ENCODE assay signal across 14 cellular contexts in genomic region chr7:23628370-23628769, GRCh38. TPM values are rescaled to one million over a fixed set of nuclear protein-coding genes. Genes with fewer than 3 reads are reported as not detected.
DNase-seq lines count a peak whose midpoint lies in the region; ATAC-seq, FAIRE-seq and TF ChIP-seq lines count a peak whose summit lies in the region.
"Had no signal": no experiment of that assay in that cellular context is flagged by ENCODE, and none has a peak within 500 bp of the region (broad histone marks: within the 10 kb centered on the region; RNA-seq: fewer than 3 reads in every experiment).

No MANE protein-coding gene starts in this region.

- H3K18ac ChIP-seq in mesendoderm (ENCODE audit: low read length), result no peak overlapping the region

- H2BK15ac ChIP-seq in mesendoderm (replicated peaks; ENCODE audit: low read depth), result no peak overlapping the region

- H3K27me3 ChIP-seq in Panc1 (ENCODE audit: control insufficient read depth, insufficient read depth, low read length) (no peaks in the 10 kb centered on the region), HepG2 (ENCODE audit: control insufficient read depth in 1 of 2, insufficient read depth in 2 of 2, low read length in 2 of 2) (no peaks in the 10 kb centered on the region), mesendoderm (ENCODE audit: insufficient read depth, low read length, poor library complexity) (no peaks in the 10 kb centered on the region)

- no peak for TF ChIP-seq POLR2A in HepG2 (IDR thresholded peaks at IDR 0.05; ENCODE audit: insufficient read depth in 1 of 2, low read depth in 2 of 2, low read length in 2 of 2)

- H3K4me1 ChIP-seq in Panc1 (ENCODE audit: control insufficient read depth, insufficient read depth, low read length) (no peaks in the 10 kb centered on the region), HepG2 (ENCODE audit: insufficient read depth, low read length) (peaks cover 13% of the 10 kb centered on the region), mesendoderm (ENCODE audit: control insufficient read depth, low read depth, low read length) (no peaks in the 10 kb centered on the region)

- POLR2A ChIA-PET in Panc1 (lab: Charles Lee) (no interaction called here), HepG2 (lab: Yijun Ruan, JAX) (no interaction called here)

- TF ChIP-seq CTCF in Panc1 (IDR thresholded peaks at IDR 0.05), result no peak
- TF ChIP-seq CTCF in HepG2 (CRISPR knock-in tag; IDR thresholded peaks at IDR 0.05), result no peak

- TF ChIP-seq RAD21 in HepG2 (CRISPR knock-in tag; IDR thresholded peaks at IDR 0.05), result 0 out of 2 replicates have a peak, but pooled peaks have one; percentile 18

- BruUV-seq in Panc1 (replicated peaks; lab: Mats Ljungman, UMichigan) (no TSS peak), HepG2 (replicated peaks; lab: Mats Ljungman, UMichigan) (no TSS peak)

- peak overlapping the region; percentile 46 for H3K4me2 ChIP-seq in HepG2 (ENCODE audit: low read depth, low read length)
- H3K4me2 ChIP-seq in mesendoderm (ENCODE audit: low read length), result no peak overlapping the region

- no peak overlapping the region for H2AFZ ChIP-seq in HepG2 (ENCODE audit: low read length)

- ATAC-seq in Panc1 (peak; percentile 12; the same call in 1 of the 2 replicates), HepG2 (peak; percentile 98), GM19023 (IDR thresholded peaks at IDR 0.05; ENCODE audit: unreplicated experiment) (no peak)

- DNase-seq in Panc1 (ENCODE audit: low read depth, low spot score), result no peak
- DNase-seq in HepG2 (ENCODE audit: low spot score), result peak; percentile 87
- peak; percentile 13 for DNase-seq in mesendoderm
- DNase-seq in urothelium cell line (ENCODE audit: low spot score), result no peak
- no peak for DNase-seq in NCI-H2107 treated with DMSO at 0.1 percent for 48 hours (lab: John Stamatoyannopoulos, UW; ENCODE audit: unreplicated experiment)
- no peak for DNase-seq in stimulated activated CD4-positive, alpha-beta T cell treated with anti-CD3 and anti-CD28 coated beads, Interleukin-2, amount 100 ng/mL, for 48 hours
- DNase-seq: ACHN; Calu3; CD4-positive, alpha-beta T cell; DMS 273 treated with DMSO at 0.1 percent for 48 hours; GOT3 had no signal

- TF ChIP-seq EP300 in HepG2 (IDR thresholded peaks at IDR 0.05; ENCODE audit: low read depth in 2 of 2, low read length in 2 of 2) (peak in 1 of 2 experiments; percentile 49; a peak in 1 of 4 replicates), HepG2 (CRISPR knock-in tag; IDR thresholded peaks at IDR 0.05; ENCODE audit: borderline replicate concordance) (0 out of 2 replicates have a peak, but pooled peaks have one; percentile 38)

- H4K8ac ChIP-seq in mesendoderm (ENCODE audit: low read depth, low read length), result no peak overlapping the region

- no peak overlapping the region for H3K4ac ChIP-seq in mesendoderm (ENCODE audit: low read depth, low read length)

- H3K9me3 ChIP-seq in Panc1 (ENCODE audit: control insufficient read depth, insufficient read depth, low read depth, low read length), result no peaks in the 10 kb centered on the region
- no peaks in the 10 kb centered on the region for H3K9me3 ChIP-seq in HepG2 (ENCODE audit: low read length)
- H3K9me3 ChIP-seq: HAP-1 had no signal

- H3K27ac ChIP-seq in Panc1 (ENCODE audit: low read length) (no peak overlapping the region), HepG2 (ENCODE audit: extremely low read length, insufficient read depth, low read length) (peak overlapping the region; percentile 70), mesendoderm (ENCODE audit: low read depth, low read length) (no peak overlapping the region)

- H3K23ac ChIP-seq in mesendoderm (ENCODE audit: low read length), result no peak overlapping the region

- no peak overlapping the region for H2BK120ac ChIP-seq in mesendoderm (ENCODE audit: low read depth, low read length)

- WGBS in HepG2 (ENCODE audit: low lambda C conversion rate), result no CpG with 5 or more reads among the region's 2 CpGs
- WGBS in mesendoderm (ENCODE audit: extremely low coverage, insufficient coverage, low lambda C conversion rate), result no CpG with 5 or more reads among the region's 2 CpGs

- intact Hi-C loops in Panc1 (cut with micrococcal nuclease; ENCODE audit: unreplicated experiment), result no loop called here
- intact Hi-C loops in HepG2 (cut with micrococcal nuclease; ENCODE audit: unreplicated experiment), result no loop called here

- H3K36me3 ChIP-seq in Panc1 (ENCODE audit: control insufficient read depth, insufficient read depth, low read length) (no peaks in the 10 kb centered on the region), HepG2 (replicated peaks in 1 of 2; ENCODE audit: control insufficient read depth in 1 of 2, insufficient read depth in 2 of 2, low read length in 2 of 2) (no peaks in the 10 kb centered on the region), mesendoderm (ENCODE audit: control insufficient read depth, insufficient read depth, low read length) (no peaks in the 10 kb centered on the region)
- H3K36me3 ChIP-seq: HAP-1 had no signal

- no peak overlapping the region for H3K56ac ChIP-seq in mesendoderm (ENCODE audit: low read length)

- no peaks in the 10 kb centered on the region for H4K20me1 ChIP-seq in HepG2 (ENCODE audit: insufficient read depth, low read length)

- H3K4me3 ChIP-seq in Panc1 (ENCODE audit: low read depth in 2 of 2, low read length in 2 of 2) (no peak overlapping the region), HepG2 (replicated peaks in 1 of 3; ENCODE audit: insufficient read depth in 1 of 3, low read depth in 2 of 3, low read length in 3 of 3) (no peak overlapping the region), mesendoderm (ENCODE audit: low read length) (no peak overlapping the region)
- H3K4me3 ChIP-seq: HAP-1 had no signal

- FAIRE-seq in HepG2 (lab: Jason Lieb, UNC), result peak; percentile 88
- FAIRE-seq in urothelium cell line (lab: Jason Lieb, UNC), result peak; percentile 56
- FAIRE-seq: HTR-8/SVneo had no signal

- H2AK5ac ChIP-seq in mesendoderm (ENCODE audit: low read length), result no peak overlapping the region

- H3K79me2 ChIP-seq in HepG2 (ENCODE audit: insufficient read depth, low read length) (no peaks in the 10 kb centered on the region), mesendoderm (ENCODE audit: control insufficient read depth, insufficient read depth, low read length) (no peaks in the 10 kb centered on the region)

- CTCF ChIA-PET in Panc1 (lab: Charles Lee), result no interaction called here
- CTCF ChIA-PET in HepG2 (lab: Yijun Ruan, JAX; ENCODE audit: low intra/inter-chr PET ratio, low total read pairs), result interaction anchor here (0.6 kb wide), 1 partner anchor 55 kb away, joined by 3 read pairs; no protein-coding TSS in a partner anchor

- H3K79me1 ChIP-seq in mesendoderm (ENCODE audit: low read length), result no peaks in the 10 kb centered on the region

- no peak overlapping the region for H2BK5ac ChIP-seq in mesendoderm (ENCODE audit: low read length)

- H3K9ac ChIP-seq in HepG2 (ENCODE audit: insufficient read depth, low read depth, low read length), result no peak overlapping the region
- H3K9ac ChIP-seq in mesendoderm (ENCODE audit: low read length), result no peak overlapping the region

- in situ Hi-C loops in Panc1 (cut with HindIII; ENCODE audit: low pct_unique_long_range_greater_than_20kb, low sequenced_read_pairs), result no loop called here
- in situ Hi-C loops in HepG2 (cut with HindIII; ENCODE audit: extremely low pct_ligation_motif_present, low pct_unique_long_range_greater_than_20kb), result no loop called here

- H4K5ac ChIP-seq in mesendoderm (ENCODE audit: low read length), result no peak overlapping the region

RNA-seq across cellular contexts. Expression of gene CCDC126, which starts 31.2 kb away (rescaled TPM):
- total RNA-seq in Panc1 (2021; ENCODE audit: unreplicated experiment) (10.3 TPM), HepG2 (2016; rRNA removed; fragmentation: Illumina TruSeq; extraction: Trizol) (8.7 and 9.3 TPM in 2 replicates)
- polyA plus RNA-seq in Panc1 (2012; ENCODE audit: insufficient read length), result 6.8 TPM
- 18.2 and 18.4 TPM in 2 replicates for total RNA-seq in HepG2 (2016; cell fraction: cytosol; rRNA removed; fragmentation: Illumina TruSeq; extraction: Trizol; ENCODE audit: low read depth)
- total RNA-seq in HepG2 (2016; cell fraction: insoluble cytoplasmic fraction; rRNA removed; fragmentation: Illumina TruSeq; extraction: Trizol), result 9.4 and 9.5 TPM in 2 replicates
- total RNA-seq in HepG2 (2016; cell fraction: membrane; rRNA removed; fragmentation: Illumina TruSeq; extraction: Trizol), result 8.0 and 8.8 TPM in 2 replicates
- total RNA-seq in HepG2 (2016; cell fraction: nucleus; rRNA removed; fragmentation: Illumina TruSeq; extraction: Trizol), result 5.1 and 11.0 TPM in 2 replicates
- 3.5 and 3.9 TPM in 2 replicates for polyA plus RNA-seq in HepG2 (2011; rRNA removed)
- 1.6 and 2.4 TPM in 2 replicates for polyA plus RNA-seq in HepG2 (2011; cell fraction: cytosol; rRNA removed)
- 1.1 and 2.8 TPM in 2 replicates for polyA plus RNA-seq in HepG2 (2011; cell fraction: nucleus; rRNA removed)
- polyA plus RNA-seq in HepG2 (2012), result 5.7 and 5.8 TPM in 2 replicates
- polyA plus RNA-seq in HepG2 (2016; cell fraction: cytosol; fragmentation: Illumina TruSeq; extraction: Trizol; ENCODE audit: low read depth), result 1.6 and 2.4 TPM in 2 replicates
- 6.6 and 8.6 TPM in 2 replicates for polyA plus RNA-seq in HepG2 (2016; cell fraction: insoluble cytoplasmic fraction; fragmentation: Illumina TruSeq; extraction: Trizol; ENCODE audit: low read depth)
- 3.7 and 4.1 TPM in 2 replicates for polyA plus RNA-seq in HepG2 (2016; cell fraction: membrane; fragmentation: Illumina TruSeq; extraction: Trizol; ENCODE audit: low read depth)
- polyA plus RNA-seq in HepG2 (2016; cell fraction: nucleus; fragmentation: Illumina TruSeq; extraction: Trizol; ENCODE audit: insufficient read depth, low read depth), result 13.3 and 14.1 TPM in 2 replicates
- polyA minus RNA-seq in HepG2 (2011; rRNA and poly(A)+ RNA removed; ENCODE audit: low replicate concordance), result 1.4 and 3.6 TPM in 2 replicates
- polyA minus RNA-seq in HepG2 (2011; cell fraction: cytosol; rRNA and poly(A)+ RNA removed), result 4.7 and 7.3 TPM in 2 replicates
- polyA minus RNA-seq in HepG2 (2011; cell fraction: nucleus; rRNA and poly(A)+ RNA removed), result 7.9 and 8.1 TPM in 2 replicates
- 7.6 TPM for polyA plus RNA-seq in mesendoderm (2013, experiment 1 of 2)
- polyA plus RNA-seq in mesendoderm (2013, experiment 2 of 2), result 6.3 TPM

RNA-seq across cellular contexts. Expression of gene FAM221A, which starts 51.6 kb away (rescaled TPM):
- total RNA-seq in Panc1 (2021; ENCODE audit: unreplicated experiment), result 8.4 TPM
- 8.5 TPM for polyA plus RNA-seq in Panc1 (2012; ENCODE audit: insufficient read length)
- total RNA-seq in HepG2 (2016; rRNA removed; fragmentation: Illumina TruSeq; extraction: Trizol), result not detected in 2 replicates
- total RNA-seq in HepG2 (2016; cell fraction: cytosol; rRNA removed; fragmentation: Illumina TruSeq; extraction: Trizol; ENCODE audit: low read depth), result not detected in 2 replicates
- total RNA-seq in HepG2 (2016; cell fraction: insoluble cytoplasmic fraction; rRNA removed; fragmentation: Illumina TruSeq; extraction: Trizol), result 0.06 TPM in 1 of 2 replicates, not detected in the other
- not detected in 2 replicates for total RNA-seq in HepG2 (2016; cell fraction: membrane; rRNA removed; fragmentation: Illumina TruSeq; extraction: Trizol)
- not detected in 2 replicates for total RNA-seq in HepG2 (2016; cell fraction: nucleus; rRNA removed; fragmentation: Illumina TruSeq; extraction: Trizol)
- 0.08 TPM in 1 of 2 replicates, not detected in the other for polyA plus RNA-seq in HepG2 (2011; rRNA removed)
- not detected in 2 replicates for polyA plus RNA-seq in HepG2 (2011; cell fraction: cytosol; rRNA removed)
- 0.03 TPM in 1 of 2 replicates, not detected in the other for polyA plus RNA-seq in HepG2 (2011; cell fraction: nucleus; rRNA removed)
- not detected in 2 replicates for polyA plus RNA-seq in HepG2 (2012)
- polyA plus RNA-seq in HepG2 (2016; cell fraction: cytosol; fragmentation: Illumina TruSeq; extraction: Trizol; ENCODE audit: low read depth), result not detected in 2 replicates
- polyA plus RNA-seq in HepG2 (2016; cell fraction: insoluble cytoplasmic fraction; fragmentation: Illumina TruSeq; extraction: Trizol; ENCODE audit: low read depth), result not detected in 2 replicates
- polyA plus RNA-seq in HepG2 (2016; cell fraction: membrane; fragmentation: Illumina TruSeq; extraction: Trizol; ENCODE audit: low read depth), result not detected in 2 replicates
- polyA plus RNA-seq in HepG2 (2016; cell fraction: nucleus; fragmentation: Illumina TruSeq; extraction: Trizol; ENCODE audit: insufficient read depth, low read depth), result 0.55 TPM in 1 of 2 replicates, not detected in the other
- not detected in 2 replicates for polyA minus RNA-seq in HepG2 (2011; rRNA and poly(A)+ RNA removed; ENCODE audit: low replicate concordance)
- not detected in 2 replicates for polyA minus RNA-seq in HepG2 (2011; cell fraction: cytosol; rRNA and poly(A)+ RNA removed)
- polyA minus RNA-seq in HepG2 (2011; cell fraction: nucleus; rRNA and poly(A)+ RNA removed), result 0.62 TPM in 1 of 2 replicates, not detected in the other
- 3.6 TPM for polyA plus RNA-seq in mesendoderm (2013, experiment 1 of 2)
- 3.8 TPM for polyA plus RNA-seq in mesendoderm (2013, experiment 2 of 2)

Comparison
In these comparisons a context has a peak if more than half of its experiments do, and no peak if none do; other contexts are left out.
1. DNase-seq: peak in HepG2 (single experiment) and mesendoderm (single experiment); none in Panc1 (single experiment), urothelium cell line (single experiment), NCI-H2107 treated with DMSO at 0.1 percent for 48 hours (single experiment) and stimulated activated CD4-positive, alpha-beta T cell treated with anti-CD3 and anti-CD28 coated beads, Interleukin-2, amount 100 ng/mL, for 48 hours (0 of 2).